9 cellular contexts compared by ENCODE assay signal in genomic region chr16:67893791-67894399, GRCh38. TPM values are rescaled to one million over a fixed set of nuclear protein-coding genes. Genes with fewer than 3 reads are reported as not detected.
DNase-seq lines count a peak whose midpoint lies in the region; ATAC-seq lines count a peak whose summit lies in the region.
"Had no signal": no experiment of that assay in that cellular context is flagged by ENCODE, and none has a peak within 500 bp of the region (broad histone marks: within the 10 kb centered on the region; RNA-seq: fewer than 3 reads in every experiment).

No MANE protein-coding gene starts in this region.

- H3K9me3 ChIP-seq in iPS-15b (ENCODE audit: control insufficient read depth, insufficient read depth, low read length) = no peaks in the 10 kb centered on the region
- H3K9me3 ChIP-seq in stomach smooth muscle (ENCODE audit: control insufficient read depth in 2 of 2, low read length in 2 of 2) = no peaks in the 10 kb centered on the region

- H3K27ac Mint-ChIP-seq in activated CD4-positive, alpha-beta T cell treated with anti-CD3 and anti-CD28 coated beads for 36 hours = peak overlapping the region; percentile 92
- peak overlapping the region; percentile 89 for H3K27ac Mint-ChIP-seq in activated CD4-positive, alpha-beta memory T cell treated with anti-CD3 and anti-CD28 coated beads for 36 hours

- H3K4me1 ChIP-seq in iPS-15b (ENCODE audit: control insufficient read depth, insufficient read depth, low read length) = peaks cover 4% of the 10 kb centered on the region
- H3K4me1 ChIP-seq in stomach smooth muscle (ENCODE audit: control insufficient read depth, insufficient read depth, low read length) = peaks cover 30% of the 10 kb centered on the region

- peak overlapping the region; percentile 98 for H3K4me3 ChIP-seq in iPS-15b (ENCODE audit: low read depth, low read length)
- H3K4me3 ChIP-seq in stomach smooth muscle (ENCODE audit: low read length in 2 of 2) = peak overlapping the region; percentile 75 to 96

- CTCF ChIA-PET in activated CD4-positive, alpha-beta T cell treated with anti-CD3 and anti-CD28 coated beads for 36 hours (lab: Charles Lee) = interaction anchor here (0.6 to 1.2 kb wide), 6 partner anchors 10 to 77 kb away, joined by 3 to 5 read pairs (median 4); no protein-coding TSS in a partner anchor
- CTCF ChIA-PET in activated CD4-positive, alpha-beta memory T cell treated with anti-CD3 and anti-CD28 coated beads for 36 hours (lab: Charles Lee) = interaction anchor here (0.6 to 3.5 kb wide), 5 partner anchors 11 to 147 kb away, joined by 3 to 30 read pairs (median 6); partner anchors contain the start of genes NRN1L and PSMB10

- H3K27me3 Mint-ChIP-seq in activated CD4-positive, alpha-beta T cell treated with anti-CD3 and anti-CD28 coated beads for 36 hours = no peaks in the 10 kb centered on the region
- H3K27me3 Mint-ChIP-seq in activated CD4-positive, alpha-beta memory T cell treated with anti-CD3 and anti-CD28 coated beads for 36 hours = no peaks in the 10 kb centered on the region

- H3K9me3 Mint-ChIP-seq in activated CD4-positive, alpha-beta T cell treated with anti-CD3 and anti-CD28 coated beads for 36 hours (ENCODE audit: low read depth) = no peaks in the 10 kb centered on the region
- no peaks in the 10 kb centered on the region for H3K9me3 Mint-ChIP-seq in activated CD4-positive, alpha-beta memory T cell treated with anti-CD3 and anti-CD28 coated beads for 36 hours

- intact Hi-C loops in activated CD4-positive, alpha-beta T cell treated with anti-CD3 and anti-CD28 coated beads for 36 hours (cut with DNase I, micrococcal nuclease) = loop anchor here (1.0 to 5.0 kb wide), 14 partner anchors 21 to 332 kb away; partner anchors contain the start of genes NUTF2 (in 2 of the 2), SLC12A4 (in 2 of the 2), ACD (in 1 of the 2) and CENPT (in 1 of the 2)
- intact Hi-C loops in activated CD4-positive, alpha-beta memory T cell treated with anti-CD3 and anti-CD28 coated beads for 36 hours (cut with micrococcal nuclease) = loop anchor here (1.0 to 2.0 kb wide), 4 partner anchors 24 to 129 kb away; partner anchors contain the start of genes DDX28, DUS2 and NUTF2

- H3K27me3 ChIP-seq in iPS-15b (ENCODE audit: control insufficient read depth, insufficient read depth, low read length) (no peaks in the 10 kb centered on the region), stomach smooth muscle (ENCODE audit: control insufficient read depth in 1 of 2, insufficient read depth in 2 of 2, low read length in 2 of 2) (no peaks in the 10 kb centered on the region)

- peaks cover 2% of the 10 kb centered on the region for H3K36me3 Mint-ChIP-seq in activated CD4-positive, alpha-beta T cell treated with anti-CD3 and anti-CD28 coated beads for 36 hours (ENCODE audit: low read depth)
- no peaks in the 10 kb centered on the region for H3K36me3 Mint-ChIP-seq in activated CD4-positive, alpha-beta memory T cell treated with anti-CD3 and anti-CD28 coated beads for 36 hours

- H3K9ac ChIP-seq in iPS-15b (ENCODE audit: low read depth, low read length) = peak overlapping the region; percentile 91
- peak overlapping the region; percentile 96 to 99 for H3K9ac ChIP-seq in stomach smooth muscle (ENCODE audit: low read length in 2 of 2)

- H3K4me3 Mint-ChIP-seq in activated CD4-positive, alpha-beta T cell treated with anti-CD3 and anti-CD28 coated beads for 36 hours = peak overlapping the region; percentile 92
- peak overlapping the region; percentile 96 for H3K4me3 Mint-ChIP-seq in activated CD4-positive, alpha-beta memory T cell treated with anti-CD3 and anti-CD28 coated beads for 36 hours

- no peak for DNase-seq in activated CD4-positive, alpha-beta T cell treated with anti-CD3 and anti-CD28 coated beads for 36 hours
- DNase-seq in activated CD4-positive, alpha-beta T cell treated with anti-CD3 and anti-CD28 coated beads for 4 hours = no peak
- DNase-seq in activated CD4-positive, alpha-beta memory T cell treated with anti-CD3 and anti-CD28 coated beads for 36 hours = peak; percentile 18
- DNase-seq in medulla oblongata (ENCODE audit: extremely low spot score) = no peak
- DNase-seq in NCI-H146 (lab: John Stamatoyannopoulos, UW) = no peak
- DNase-seq in NCI-H2171 (lab: John Stamatoyannopoulos, UW) = no peak

- POLR2A ChIA-PET in activated CD4-positive, alpha-beta T cell treated with anti-CD3 and anti-CD28 coated beads for 36 hours (lab: Charles Lee) = interaction anchor here (1.6 kb wide), 1 partner anchor 24 kb away, joined by 10 read pairs; no protein-coding TSS in a partner anchor
- POLR2A ChIA-PET in activated CD4-positive, alpha-beta memory T cell treated with anti-CD3 and anti-CD28 coated beads for 36 hours (lab: Charles Lee) = interaction anchor here (0.6 to 3.4 kb wide), 3 partner anchors 41 to 349 kb away, joined by 3 to 18 read pairs (median 4); partner anchors contain the start of gene PSMB10

- H3K27ac ChIP-seq in stomach smooth muscle (ENCODE audit: low read length) = peak overlapping the region; percentile 90

- ATAC-seq in activated CD4-positive, alpha-beta T cell treated with anti-CD3 and anti-CD28 coated beads for 36 hours = no peak

- no peaks in the 10 kb centered on the region for H3K36me3 ChIP-seq in iPS-15b (ENCODE audit: control insufficient read depth, insufficient read depth, low read length)
- no peaks in the 10 kb centered on the region for H3K36me3 ChIP-seq in stomach smooth muscle (ENCODE audit: control insufficient read depth in 2 of 2, insufficient read depth in 2 of 2, low read length in 2 of 2)

- peaks cover 30% of the 10 kb centered on the region for H3K4me1 Mint-ChIP-seq in activated CD4-positive, alpha-beta T cell treated with anti-CD3 and anti-CD28 coated beads for 36 hours
- H3K4me1 Mint-ChIP-seq in activated CD4-positive, alpha-beta memory T cell treated with anti-CD3 and anti-CD28 coated beads for 36 hours (ENCODE audit: low read depth) = peaks cover 29% of the 10 kb centered on the region

RNA-seq across cellular contexts. Expression of gene PSKH1, which starts 0.8 kb away (rescaled TPM):
- total RNA-seq in activated CD4-positive, alpha-beta T cell treated with anti-CD3 and anti-CD28 coated beads for 36 hours = 10 to 100 TPM; 11.7 to 11.9 TPM
- 10 to 100 TPM in 1 of 2 experiments, 1 to 10 TPM in 1; 10.0 to 11.7 TPM for total RNA-seq in activated CD4-positive, alpha-beta memory T cell treated with anti-CD3 and anti-CD28 coated beads for 36 hours

RNA-seq across cellular contexts. Expression of gene NRN1L, which starts 9.2 kb away (rescaled TPM):
- not detected for total RNA-seq in activated CD4-positive, alpha-beta T cell treated with anti-CD3 and anti-CD28 coated beads for 36 hours
- total RNA-seq in activated CD4-positive, alpha-beta memory T cell treated with anti-CD3 and anti-CD28 coated beads for 36 hours = under 1 TPM in 1 of 2 experiments, not detected in 1; 0.76 TPM
- total RNA-seq: Daoy had no signal

RNA-seq across cellular contexts. Expression of gene EDC4, which starts 21.0 kb away (rescaled TPM):
- 10 to 100 TPM; 92.8 to 96.9 TPM for total RNA-seq in activated CD4-positive, alpha-beta T cell treated with anti-CD3 and anti-CD28 coated beads for 36 hours
- total RNA-seq in activated CD4-positive, alpha-beta memory T cell treated with anti-CD3 and anti-CD28 coated beads for 36 hours = 10 to 100 TPM; 88.6 to 94.2 TPM

RNA-seq across cellular contexts. Expression of gene CTRL, which starts 37.8 kb away (rescaled TPM):
- 1 to 10 TPM; 2.5 to 3.5 TPM for total RNA-seq in activated CD4-positive, alpha-beta T cell treated with anti-CD3 and anti-CD28 coated beads for 36 hours
- total RNA-seq in activated CD4-positive, alpha-beta memory T cell treated with anti-CD3 and anti-CD28 coated beads for 36 hours = 1 to 10 TPM; 2.9 to 3.1 TPM

RNA-seq across cellular contexts. Expression of gene PSMB10, which starts 42.8 kb away (rescaled TPM):
- 100 to 1,000 TPM; 123 to 195 TPM for total RNA-seq in activated CD4-positive, alpha-beta T cell treated with anti-CD3 and anti-CD28 coated beads for 36 hours
- 100 to 1,000 TPM; 185 to 193 TPM for total RNA-seq in activated CD4-positive, alpha-beta memory T cell treated with anti-CD3 and anti-CD28 coated beads for 36 hours
